In the genomic region with DNA sequence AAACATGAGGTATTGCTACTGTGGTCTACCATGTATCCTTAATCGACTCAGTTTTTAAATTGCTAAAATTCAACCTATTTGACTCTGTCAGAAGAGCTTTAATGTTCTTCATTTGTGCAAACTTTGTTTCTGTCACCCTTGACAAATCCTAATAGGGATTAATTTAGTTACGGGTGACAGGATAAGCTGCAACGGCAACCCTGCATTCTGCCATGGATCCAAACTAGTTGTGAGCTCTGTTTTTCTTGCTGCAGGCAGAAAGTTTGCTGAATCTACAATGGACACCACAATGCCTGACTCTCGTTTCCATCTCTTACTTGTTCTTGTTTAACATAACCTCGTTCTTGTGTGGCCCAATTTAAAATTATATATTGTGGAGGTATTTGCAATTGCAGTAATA, we compare ENCODE assay signal across 17 cellular contexts.
A peak's percentile ranks its signal among the peaks of the same experiment; 100 is the strongest.
DNase-seq lines count a peak whose midpoint lies in the region; ATAC-seq and TF ChIP-seq lines count a peak whose summit lies in the region.
"Had no signal": no experiment of that assay in that cellular context is flagged by ENCODE, and none has a peak within 500 bp of the region (broad histone marks: within the 10 kb centered on the region; RNA-seq: fewer than 3 reads in every experiment).

No MANE protein-coding gene starts in this region.

- no peaks in the 10 kb centered on the region for H3K36me3 ChIP-seq in Karpas-422 (ENCODE audit: insufficient read depth, low read length)
- no peaks in the 10 kb centered on the region for H3K36me3 ChIP-seq in ectodermal cell (ENCODE audit: control insufficient read depth, insufficient read depth, low read length)

- peak overlapping the region in 2 of 3 experiments; percentile 18 to 67 for H3K27ac Mint-ChIP-seq in nephron
- H3K27ac Mint-ChIP-seq in activated T-cell treated with anti-CD3 and anti-CD28 coated beads, Interleukin-2, amount 50 U/mL, for 72 hours, result no peak overlapping the region
- H3K27ac Mint-ChIP-seq: B cell; CD4-positive, alpha-beta T cell; HFFc6 had no signal

- H3K4me2 ChIP-seq in Karpas-422 (ENCODE audit: low read depth, low read length, poor library complexity, severe bottlenecking), result no peak overlapping the region

- no peaks in the 10 kb centered on the region for H3K9me3 Mint-ChIP-seq in nephron
- peaks cover 7% of the 10 kb centered on the region in 2 donors for H3K9me3 Mint-ChIP-seq in activated T-cell treated with anti-CD3 and anti-CD28 coated beads, Interleukin-2, amount 50 U/mL, for 72 hours
- H3K9me3 Mint-ChIP-seq: CD4-positive, alpha-beta T cell; HFFc6 had no signal

- no peaks in the 10 kb centered on the region for H3K4me1 Mint-ChIP-seq in nephron
- no peaks in the 10 kb centered on the region for H3K4me1 Mint-ChIP-seq in activated T-cell treated with anti-CD3 and anti-CD28 coated beads, Interleukin-2, amount 50 U/mL, for 72 hours (ENCODE audit: low read depth)
- H3K4me1 Mint-ChIP-seq: B cell had no signal

- DNase-seq in Karpas-422, result no peak
- peak; percentile 57 for DNase-seq in retina
- DNase-seq in A172 (ENCODE audit: low spot score), result no peak
- DNase-seq in activated T-cell treated with anti-CD3 and anti-CD28 coated beads, Interleukin-2, amount 50 U/mL, for 72 hours, result no peak
- DNase-seq in NCI-H2196 treated with DMSO at 0.1 percent for 48 hours (lab: John Stamatoyannopoulos, UW; ENCODE audit: unreplicated experiment), result no peak
- DNase-seq: 8988T; C1 segment of cervical spinal cord; Calu3; CD4-positive, alpha-beta T cell; DMS79; HCEC 1CT; HFFc6 had no signal

- no peak for TF ChIP-seq CTCF in nephron (IDR thresholded peaks at IDR 0.05; ENCODE audit: unreplicated experiment in 3 of 3)

- 81% methylated on average over 5 of the region's 5 CpGs for WGBS in ectodermal cell, 2 experiments

- H3K9me3 ChIP-seq in Karpas-422 (ENCODE audit: low read length) (no peaks in the 10 kb centered on the region), ectodermal cell (ENCODE audit: control insufficient read depth, low read length) (no peaks in the 10 kb centered on the region)

- H3K36me3 Mint-ChIP-seq in nephron (ENCODE audit: low read depth), result no peaks in the 10 kb centered on the region
- H3K36me3 Mint-ChIP-seq in activated T-cell treated with anti-CD3 and anti-CD28 coated beads, Interleukin-2, amount 50 U/mL, for 72 hours (ENCODE audit: insufficient read depth in 2 of 2), result no peaks in the 10 kb centered on the region

- H3K4me3 ChIP-seq in Karpas-422 (ENCODE audit: low read length) (no peak overlapping the region), ectodermal cell (ENCODE audit: insufficient read depth, low read depth, low read length) (no peak overlapping the region)
- H3K4me3 ChIP-seq: GM12878 had no signal

- H3K4me1 ChIP-seq in Karpas-422 (ENCODE audit: low read length) (no peaks in the 10 kb centered on the region), ectodermal cell (ENCODE audit: control insufficient read depth, insufficient read depth, low read length) (no peaks in the 10 kb centered on the region)

- no peak for ATAC-seq in activated T-cell treated with anti-CD3 and anti-CD28 coated beads, Interleukin-2, amount 50 U/mL, for 72 hours (replicated peaks in 1 of 2)
- ATAC-seq: GM12878 had no signal

- no peaks in the 10 kb centered on the region for H3K9me2 ChIP-seq in Karpas-422 (replicated peaks; ENCODE audit: insufficient read depth, low read length)

- H3K9ac ChIP-seq in Karpas-422 (ENCODE audit: low read length), result no peak overlapping the region

- no peaks in the 10 kb centered on the region for H3K27me3 Mint-ChIP-seq in nephron (ENCODE audit: low read depth)
- H3K27me3 Mint-ChIP-seq in activated T-cell treated with anti-CD3 and anti-CD28 coated beads, Interleukin-2, amount 50 U/mL, for 72 hours (ENCODE audit: low read depth), result no peaks in the 10 kb centered on the region
- H3K27me3 Mint-ChIP-seq: B cell; CD4-positive, alpha-beta T cell had no signal

- no peak overlapping the region for H3K27ac ChIP-seq in Karpas-422 (ENCODE audit: low read length)
- peak overlapping the region; percentile 40 for H3K27ac ChIP-seq in ectodermal cell (ENCODE audit: insufficient read depth, low read depth, low read length, poor library complexity, severe bottlenecking)
- H3K27ac ChIP-seq: HL-60 had no signal

- H3K27me3 ChIP-seq in Karpas-422 (ENCODE audit: low read length) (no peaks in the 10 kb centered on the region), ectodermal cell (ENCODE audit: control insufficient read depth, insufficient read depth, low read length, poor library complexity, severe bottlenecking) (no peaks in the 10 kb centered on the region)

- H2AFZ ChIP-seq in Karpas-422 (ENCODE audit: low read length), result peak overlapping the region; percentile 39

- H3K4me3 Mint-ChIP-seq in nephron, result no peak overlapping the region
- no peak overlapping the region for H3K4me3 Mint-ChIP-seq in activated T-cell treated with anti-CD3 and anti-CD28 coated beads, Interleukin-2, amount 50 U/mL, for 72 hours
- H3K4me3 Mint-ChIP-seq: B cell; CD4-positive, alpha-beta T cell; HFFc6 had no signal

- no peaks in the 10 kb centered on the region for H3K79me2 ChIP-seq in Karpas-422 (ENCODE audit: low read length)

- no peaks in the 10 kb centered on the region for H4K20me1 ChIP-seq in Karpas-422 (ENCODE audit: insufficient read depth, low read depth, low read length)
